ENCODE assay signal across 11 cellular contexts in the genomic region with DNA sequence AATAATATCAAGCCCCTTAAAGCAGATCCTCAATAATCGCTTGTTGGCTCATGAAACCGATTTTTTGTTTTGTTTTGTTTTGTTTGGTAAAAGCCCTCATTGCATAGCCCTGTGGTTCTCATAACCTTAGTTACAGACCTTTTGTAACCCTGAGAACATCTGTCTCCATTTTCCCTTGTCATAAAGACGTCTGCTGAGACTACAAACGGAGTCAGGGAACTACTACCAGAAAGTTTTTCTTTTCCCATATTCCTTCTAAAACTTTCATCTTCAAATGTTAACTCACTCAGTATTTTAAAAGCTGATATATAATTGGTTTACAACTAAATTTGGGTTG. TPM values are rescaled to one million over a fixed set of nuclear protein-coding genes. Genes with fewer than 3 reads are reported as not detected.
DNase-seq lines count a peak whose midpoint lies in the region; ATAC-seq and TF ChIP-seq lines count a peak whose summit lies in the region.
"Had no signal": no experiment of that assay in that cellular context is flagged by ENCODE, and none has a peak within 500 bp of the region (broad histone marks: within the 10 kb centered on the region; RNA-seq: fewer than 3 reads in every experiment).

No MANE protein-coding gene starts in this region.

- no peaks in the 10 kb centered on the region for H3K36me3 Mint-ChIP-seq in brain

- H3K4me1 Mint-ChIP-seq in brain = peaks cover 57% of the 10 kb centered on the region

- H2AFZ ChIP-seq in MM.1S (ENCODE audit: low read length) (no peak overlapping the region), neuron (ENCODE audit: low read depth, low read length) (no peak overlapping the region)

- H3K4me3 Mint-ChIP-seq in brain = peak overlapping the region; percentile 78 to 87 (median 80)

- no peak overlapping the region for H3K9ac ChIP-seq in MM.1S (ENCODE audit: low read length)

- H3K4me3 ChIP-seq in MM.1S (ENCODE audit: low read length) = no peak overlapping the region
- H3K4me3 ChIP-seq in neuron (ENCODE audit: low read length) = peak overlapping the region; percentile 91

- peaks cover 30% of the 10 kb centered on the region for H3K79me2 ChIP-seq in MM.1S (ENCODE audit: low read length)

- peak overlapping the region; percentile 82; the same call in 1 of the 2 replicates for H3K4me2 ChIP-seq in MM.1S (ENCODE audit: low read depth, low read length)

- ATAC-seq in GM21825 (IDR thresholded peaks at IDR 0.05; ENCODE audit: unreplicated experiment) (no peak), GM21515 (IDR thresholded peaks at IDR 0.05; ENCODE audit: unreplicated experiment) (no peak), SK-N-SH treated with all-trans-retinoic acid at 6 μM for 48 hours (no peak)

- peak overlapping the region in 4 of 5 experiments; percentile 71 to 93 (median 91) for H3K27ac Mint-ChIP-seq in brain

- H3K9me3 ChIP-seq in MM.1S (replicated peaks; ENCODE audit: insufficient read depth, low read length) (no peaks in the 10 kb centered on the region), neuron (ENCODE audit: low read length) (no peaks in the 10 kb centered on the region)
- H3K9me3 ChIP-seq: thoracic aorta had no signal

- H3K36me3 ChIP-seq in MM.1S (replicated peaks; ENCODE audit: insufficient read depth, low read length) = no peaks in the 10 kb centered on the region
- H3K36me3 ChIP-seq in neuron (ENCODE audit: insufficient read depth, low read length) = no peaks in the 10 kb centered on the region
- H3K36me3 ChIP-seq: thoracic aorta had no signal

- H3K9me3 Mint-ChIP-seq in brain = peaks cover 0 to 2% (median 0%) of the 10 kb centered on the region in 5 experiments

- H3K4me1 ChIP-seq in MM.1S (ENCODE audit: low read length) = peaks cover 6% of the 10 kb centered on the region
- peaks cover 23% of the 10 kb centered on the region for H3K4me1 ChIP-seq in neuron (ENCODE audit: insufficient read depth, low read length)

- 0 out of 2 replicates have a peak, but pooled peaks cover 5% of the 10 kb centered on the region for H3F3A ChIP-seq in MM.1S (ENCODE audit: insufficient read depth, low read length)

- peaks cover 4% of the 10 kb centered on the region; the same call in 1 of the 2 replicates for H4K20me1 ChIP-seq in MM.1S (ENCODE audit: insufficient read depth, low read length)

- peaks cover 3% of the 10 kb centered on the region for H3K27me3 Mint-ChIP-seq in brain

- DNase-seq in DMS 273 treated with DMSO at 0.1 percent for 48 hours (lab: John Stamatoyannopoulos, UW) = peak; percentile 22
- no peak for DNase-seq in MM.1S
- no peak for DNase-seq in stimulated activated CD8-positive, alpha-beta memory T cell treated with anti-CD3 and anti-CD28 coated beads, Interleukin-4, amount 100 ng/mL, for 48 hours
- DNase-seq: central memory CD4-positive, alpha-beta T cell; small intestine had no signal

- no peaks in the 10 kb centered on the region for H3K27me3 ChIP-seq in MM.1S (replicated peaks; ENCODE audit: insufficient read depth, low read length)
- no peaks in the 10 kb centered on the region for H3K27me3 ChIP-seq in neuron (ENCODE audit: insufficient read depth, low read length)

- no peak overlapping the region for H3K27ac ChIP-seq in MM.1S (ENCODE audit: low read length)

- no peak for TF ChIP-seq CTCF in MM.1S (IDR thresholded peaks at IDR 0.05; ENCODE audit: low read length)
- no peak for TF ChIP-seq CTCF in brain (conservative IDR thresholded peaks at IDR 0.05)

- no peaks in the 10 kb centered on the region for H3K9me2 ChIP-seq in MM.1S (replicated peaks; ENCODE audit: insufficient read depth, low read length)

TF ChIP-seq in SK-N-SH treated with all-trans-retinoic acid at 6 μM for 48 hours, 23 proteins besides CTCF, POLR2A, EP300 and RAD21:
- TF ChIP-seq RARB (CRISPR knock-in tag; IDR thresholded peaks at IDR 0.05) = no peak
- TF ChIP-seq ESRRG (CRISPR knock-in tag; IDR thresholded peaks at IDR 0.05) = no peak
- TF ChIP-seq ZFP30 (CRISPR knock-in tag; IDR thresholded peaks at IDR 0.05) = no peak
- no peak for TF ChIP-seq GLIS3 (CRISPR knock-in tag; IDR thresholded peaks at IDR 0.05)

RNA-seq across cellular contexts. Expression of a gene that starts 1.3 kb away (rescaled TPM):
- 234 TPM for polyA plus RNA-seq in brain (ENCODE audit: insufficient read depth, low read depth, low replicate concordance)

RNA-seq across cellular contexts. Expression of a gene that starts 43.8 kb away (rescaled TPM):
- not detected for polyA plus RNA-seq in brain (ENCODE audit: insufficient read depth, low read depth, low replicate concordance)

RNA-seq across cellular contexts. Expression of a gene that starts 59.5 kb away (rescaled TPM):
- polyA plus RNA-seq in brain (ENCODE audit: insufficient read depth, low read depth, low replicate concordance) = 8.7 TPM
